Comparison of ENCODE assay signal across 31 cellular contexts in genomic region chr7:122914812-122915211, GRCh38. TPM values are rescaled to one million over a fixed set of nuclear protein-coding genes. Genes with fewer than 3 reads are reported as not detected.
"Had no signal": no experiment of that assay in that cellular context is flagged by ENCODE, and none has a peak within 500 bp of the region (broad histone marks: within the 10 kb centered on the region; RNA-seq: fewer than 3 reads in every experiment).

No MANE protein-coding gene starts in this region.

- H3K27me3 ChIP-seq: ascending aorta, cardiac muscle cell had no signal

- H3K27ac ChIP-seq: ascending aorta, cardiac muscle cell, PC-9, RWPE1 had no signal

- H3K27me3 Mint-ChIP-seq: activated CD4-positive, alpha-beta T cell treated with anti-CD3 and anti-CD28 coated beads, Interleukin-2, amount 10 ng/mL, durations not matched to agents 24 days and 14 days; activated naive CD4-positive, alpha-beta T cell treated with anti-CD3 and anti-CD28 coated beads, Interleukin-2, amount 50 U/mL, for 24 hours; activated naive CD8-positive, alpha-beta T cell treated with anti-CD3 and anti-CD28 coated beads, Interleukin-2, amount 10 ng/mL, durations not matched to agents 7 days and 5 days; activated T-cell treated with anti-CD3 and anti-CD28 coated beads, Interleukin-2, amount 50 U/mL, for 24 hours; central memory CD8-positive, alpha-beta T cell had no signal

- H3K4me1 ChIP-seq: ascending aorta had no signal

- H3K4me3 Mint-ChIP-seq: activated CD4-positive, alpha-beta T cell treated with anti-CD3 and anti-CD28 coated beads, Interleukin-2, amount 10 ng/mL, durations not matched to agents 24 days and 14 days; activated CD8-positive, alpha-beta T cell treated with anti-CD3 and anti-CD28 coated beads, Interleukin-2, amount 10 ng/mL, durations not matched to agents 7 days and 5 days; activated naive CD4-positive, alpha-beta T cell treated with anti-CD3 and anti-CD28 coated beads, Interleukin-2, amount 50 U/mL, for 24 hours; activated naive CD8-positive, alpha-beta T cell treated with anti-CD3 and anti-CD28 coated beads, Interleukin-2, amount 10 ng/mL, durations not matched to agents 7 days and 5 days; activated T-cell treated with anti-CD3 and anti-CD28 coated beads, Interleukin-2, amount 50 U/mL, for 24 hours; central memory CD8-positive, alpha-beta T cell had no signal

- H3K4me1 Mint-ChIP-seq: activated CD4-positive, alpha-beta T cell treated with anti-CD3 and anti-CD28 coated beads, Interleukin-2, amount 10 ng/mL, durations not matched to agents 24 days and 14 days; activated naive CD4-positive, alpha-beta T cell treated with anti-CD3 and anti-CD28 coated beads, Interleukin-2, amount 50 U/mL, for 24 hours; activated naive CD8-positive, alpha-beta T cell treated with anti-CD3 and anti-CD28 coated beads, Interleukin-2, amount 10 ng/mL, durations not matched to agents 7 days and 5 days; central memory CD8-positive, alpha-beta T cell had no signal

- H3K4me3 ChIP-seq: ascending aorta, cardiac muscle cell, PC-9 had no signal

- H3K9me3 ChIP-seq: ascending aorta had no signal

- DNase-seq: activated CD4-positive, alpha-beta T cell treated with anti-CD3 and anti-CD28 coated beads, Interleukin-2, amount 10 ng/mL, durations not matched to agents 24 days and 14 days; activated CD4-positive, alpha-beta T cell treated with anti-CD3 and anti-CD28 coated beads, Interleukin-2, amount 50 U/mL, for 4 hours; activated CD8-positive, alpha-beta T cell treated with anti-CD3 and anti-CD28 coated beads, Interleukin-2, amount 10 ng/mL, durations not matched to agents 7 days and 5 days; activated gamma-delta T cell; activated naive CD4-positive, alpha-beta T cell treated with Interleukin-2 at 50 U/mL for 16 hours; activated naive CD8-positive, alpha-beta T cell treated with anti-CD3 and anti-CD28 coated beads, Interleukin-2, amount 10 ng/mL, durations not matched to agents 7 days and 5 days; activated T-cell treated with anti-CD3 and anti-CD28 coated beads, Interleukin-2, amount 50 U/mL, for 24 hours; amygdala; NCI-H1092 treated with DMSO at 0.1 percent for 48 hours; NCI-H1417; NCI-H146; NCI-H187; NCI-H2029 treated with DMSO at 0.1 percent for 48 hours; NCI-H2107; NCI-H510A; NCI-H526; NCI-H748 treated with DMSO at 0.1 percent for 48 hours; PC-9; SIG-M5; SW 1271; T-helper 1 cell; T1000 had no signal

- H3K36me3 ChIP-seq: ascending aorta, cardiac muscle cell had no signal

- H3K9me3 Mint-ChIP-seq: activated CD4-positive, alpha-beta T cell treated with anti-CD3 and anti-CD28 coated beads, Interleukin-2, amount 10 ng/mL, durations not matched to agents 24 days and 14 days had no signal

- ATAC-seq: activated CD8-positive, alpha-beta T cell treated with anti-CD3 and anti-CD28 coated beads, Interleukin-2, amount 10 ng/mL, durations not matched to agents 7 days and 5 days; Right ventricle myocardium inferior had no signal

- H3K27ac Mint-ChIP-seq: activated CD4-positive, alpha-beta T cell treated with anti-CD3 and anti-CD28 coated beads, Interleukin-2, amount 10 ng/mL, durations not matched to agents 24 days and 14 days; activated CD8-positive, alpha-beta T cell treated with anti-CD3 and anti-CD28 coated beads, Interleukin-2, amount 10 ng/mL, durations not matched to agents 7 days and 5 days; activated naive CD4-positive, alpha-beta T cell treated with anti-CD3 and anti-CD28 coated beads, Interleukin-2, amount 50 U/mL, for 24 hours; activated naive CD8-positive, alpha-beta T cell treated with anti-CD3 and anti-CD28 coated beads, Interleukin-2, amount 10 ng/mL, durations not matched to agents 7 days and 5 days; activated T-cell treated with anti-CD3 and anti-CD28 coated beads, Interleukin-2, amount 50 U/mL, for 24 hours; activated T-helper 2 cell treated with anti-CD3 and anti-CD28 coated beads, Interferon-gamma antibody, Interleukin-2, Interleukin-4, amounts not matched to agents 10 μg/mL and 5 μg/mL and 100 μg/mL, durations not matched to agents 14 hours and 24 hours and 36 hours had no signal

- H3K36me3 Mint-ChIP-seq: activated naive CD4-positive, alpha-beta T cell treated with anti-CD3 and anti-CD28 coated beads, Interleukin-2, amount 50 U/mL, for 24 hours; activated naive CD8-positive, alpha-beta T cell treated with anti-CD3 and anti-CD28 coated beads, Interleukin-2, amount 10 ng/mL, durations not matched to agents 7 days and 5 days had no signal

RNA-seq across cellular contexts. Expression of gene CADPS2, which starts 28.6 kb away (rescaled TPM):
- total RNA-seq: activated CD4-positive, alpha-beta T cell treated with anti-CD3 and anti-CD28 coated beads, Interleukin-2, amount 10 ng/mL, durations not matched to agents 24 days and 14 days; activated CD8-positive, alpha-beta T cell treated with anti-CD3 and anti-CD28 coated beads, Interleukin-2, amount 10 ng/mL, durations not matched to agents 7 days and 5 days; activated naive CD8-positive, alpha-beta T cell treated with anti-CD3 and anti-CD28 coated beads, Interleukin-2, amount 10 ng/mL, durations not matched to agents 7 days and 5 days; activated T-helper 2 cell treated with anti-CD3 and anti-CD28 coated beads, Interferon-gamma antibody, Interleukin-2, Interleukin-4, amounts not matched to agents 10 μg/mL and 5 μg/mL and 100 μg/mL, durations not matched to agents 14 hours and 24 hours and 36 hours; OCI-LY7; T-helper 2 cell treated with Interferon-gamma antibody and Interleukin-4, amounts not matched to agents 100 ng/mL and 5 ng/mL, for 36 hours had no signal
